In the genomic region with DNA sequence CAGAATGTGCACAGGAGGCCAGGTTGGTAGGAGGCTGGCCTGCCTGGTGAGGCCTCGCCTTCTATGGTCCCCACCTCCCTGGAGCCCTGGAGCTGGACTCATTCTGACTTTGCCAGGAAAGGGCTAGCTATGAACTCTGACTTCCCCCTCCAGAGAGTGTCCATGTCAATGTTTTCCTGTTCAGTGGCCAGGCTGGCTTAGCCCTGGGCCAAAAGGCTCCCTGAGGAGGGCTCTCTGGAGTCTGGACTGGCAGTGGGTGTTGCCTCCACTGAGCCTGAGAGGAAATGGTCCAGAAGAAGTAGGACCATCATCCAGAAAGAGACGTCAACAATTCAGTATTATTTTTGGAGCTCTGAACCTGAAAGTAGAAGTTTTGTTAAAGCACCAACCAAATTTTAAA, we compare ENCODE assay signal across 20 cellular contexts.
DNase-seq lines count a peak whose midpoint lies in the region; ATAC-seq and TF ChIP-seq lines count a peak whose summit lies in the region.
"Had no signal": no experiment of that assay in that cellular context is flagged by ENCODE, and none has a peak within 500 bp of the region (broad histone marks: within the 10 kb centered on the region; RNA-seq: fewer than 3 reads in every experiment).

No MANE protein-coding gene starts in this region.

- H3K27ac ChIP-seq in right cardiac atrium (ENCODE audit: low read length) (peak overlapping the region; percentile 37), endodermal cell (ENCODE audit: low read depth, low read length) (no peak overlapping the region)
- H3K27ac ChIP-seq: BLaER1, GM23248 had no signal

- TF ChIP-seq CTCF in progenitor cell of endocrine pancreas (IDR thresholded peaks at IDR 0.05; ENCODE audit: unreplicated experiment): no peak
- TF ChIP-seq CTCF in endodermal cell (conservative IDR thresholded peaks at IDR 0.05): no peak

- ATAC-seq in Right ventricle myocardium inferior: peak; percentile 99
- peak; percentile 99 for ATAC-seq in right cardiac atrium
- no peak for ATAC-seq in HG03139 (IDR thresholded peaks at IDR 0.05; ENCODE audit: unreplicated experiment)
- no peak for ATAC-seq in HG03354 (IDR thresholded peaks at IDR 0.05; ENCODE audit: poor library complexity, severe bottlenecking, unreplicated experiment)
- ATAC-seq: HCT116, Panc1 had no signal

- no peak overlapping the region for H3K9ac ChIP-seq in endodermal cell (ENCODE audit: extremely low read depth, low read length, poor library complexity, severe bottlenecking)
- H3K9ac ChIP-seq: BLaER1, GM23248 had no signal

- no peaks in the 10 kb centered on the region for H3K36me3 ChIP-seq in endodermal cell (ENCODE audit: control insufficient read depth, insufficient read depth, low read length)
- H3K36me3 ChIP-seq: BLaER1 had no signal

- H3K4me3 ChIP-seq in right cardiac atrium (ENCODE audit: low read length) (no peak overlapping the region), endodermal cell (ENCODE audit: low read length) (no peak overlapping the region)
- H3K4me3 ChIP-seq: BLaER1, GM23248 had no signal

- H3K4me3 Mint-ChIP-seq in progenitor cell of endocrine pancreas (ENCODE audit: low read depth) (no peak overlapping the region), endodermal cell (no peak overlapping the region)
- H3K4me3 Mint-ChIP-seq: CD8-positive, alpha-beta memory T cell had no signal

- intact Hi-C loops in Right ventricle myocardium inferior (cut with DNase I) (no loop called here), cardiac septum (cut with DNase I) (no loop called here), right cardiac atrium (cut with DNase I) (no loop called here)

- H3K27me3 ChIP-seq in right cardiac atrium (ENCODE audit: control insufficient read depth, insufficient read depth) (no peaks in the 10 kb centered on the region), endodermal cell (ENCODE audit: control insufficient read depth, insufficient read depth, low read length, poor library complexity, severe bottlenecking) (no peaks in the 10 kb centered on the region)
- H3K27me3 ChIP-seq: BLaER1 had no signal

- H3K27ac Mint-ChIP-seq in progenitor cell of endocrine pancreas (peak overlapping the region; percentile 95), endodermal cell (no peak overlapping the region)
- H3K27ac Mint-ChIP-seq: CD8-positive, alpha-beta memory T cell had no signal

- peak; percentile 74 for DNase-seq in Right ventricle myocardium inferior (ENCODE audit: missing footprints)
- DNase-seq in cardiac septum (ENCODE audit: low spot score): no peak
- peak; percentile 79 to 92 (median 91) for DNase-seq in right cardiac atrium
- no peak for DNase-seq in progenitor cell of endocrine pancreas (ENCODE audit: low spot score, unreplicated experiment)
- DNase-seq in amniotic stem cell (lab: John Stamatoyannopoulos, UW): no peak
- DNase-seq in endodermal cell: no peak
- DNase-seq: 8988T; CD8-positive, alpha-beta memory T cell; GM23248; Karpas-422; NCI-H1105 treated with DMSO at 0.1 percent for 48 hours; NCI-H2029; NCI-H2171 treated with DMSO at 0.1 percent for 48 hours; NCI-H510A treated with DMSO at 0.1 percent for 48 hours; SHP77 had no signal

- no peaks in the 10 kb centered on the region for H3K36me3 Mint-ChIP-seq in progenitor cell of endocrine pancreas (ENCODE audit: insufficient read depth)
- H3K36me3 Mint-ChIP-seq in endodermal cell (ENCODE audit: low read depth): no peaks in the 10 kb centered on the region
- H3K36me3 Mint-ChIP-seq: CD8-positive, alpha-beta memory T cell had no signal

- H3K27me3 Mint-ChIP-seq in progenitor cell of endocrine pancreas (peaks cover 4% of the 10 kb centered on the region), endodermal cell (ENCODE audit: insufficient read depth) (peaks cover 15% of the 10 kb centered on the region)

- H3K9me3 ChIP-seq in right cardiac atrium (ENCODE audit: control insufficient read depth, low read length): no peaks in the 10 kb centered on the region
- H3K9me3 ChIP-seq in endodermal cell (ENCODE audit: control insufficient read depth, low read length): no peaks in the 10 kb centered on the region
- H3K9me3 ChIP-seq: BLaER1 had no signal

- H3K4me1 Mint-ChIP-seq in progenitor cell of endocrine pancreas (ENCODE audit: low read depth) (peaks cover 12% of the 10 kb centered on the region), endodermal cell (no peaks in the 10 kb centered on the region)
- H3K4me1 Mint-ChIP-seq: CD8-positive, alpha-beta memory T cell had no signal

- H3K4me1 ChIP-seq in right cardiac atrium (ENCODE audit: control insufficient read depth, insufficient read depth, low read length): no peaks in the 10 kb centered on the region
- no peaks in the 10 kb centered on the region for H3K4me1 ChIP-seq in endodermal cell (ENCODE audit: control insufficient read depth, insufficient read depth, low read length)
- H3K4me1 ChIP-seq: BLaER1 had no signal

- H3K9me3 Mint-ChIP-seq in progenitor cell of endocrine pancreas (ENCODE audit: low read depth) (no peaks in the 10 kb centered on the region), endodermal cell (peaks cover 7% of the 10 kb centered on the region)

- 34% methylated on average over 2 of the region's 2 CpGs for WGBS in right cardiac atrium
- 81% methylated on average over 2 of the region's 2 CpGs; no CpG with 5 or more reads in 1 of the 2 experiments for whole genome bisulfite sequencing in endodermal cell (ENCODE audit: insufficient coverage in 1 of 2, insufficient read length in 1 of 2), 2 experiments

Comparison
In these comparisons a context has a peak if more than half of its experiments do, and no peak if none do; other contexts are left out.
1. DNase-seq: peak in Right ventricle myocardium inferior (single experiment) and right cardiac atrium (3 of 3); none in cardiac septum (single experiment), progenitor cell of endocrine pancreas (single experiment), amniotic stem cell (single experiment) and endodermal cell (single experiment).
2. ATAC-seq: peak in Right ventricle myocardium inferior (single experiment) and right cardiac atrium (2 of 2); none in HG03139 (single experiment) and HG03354 (single experiment).